In the genomic region with DNA sequence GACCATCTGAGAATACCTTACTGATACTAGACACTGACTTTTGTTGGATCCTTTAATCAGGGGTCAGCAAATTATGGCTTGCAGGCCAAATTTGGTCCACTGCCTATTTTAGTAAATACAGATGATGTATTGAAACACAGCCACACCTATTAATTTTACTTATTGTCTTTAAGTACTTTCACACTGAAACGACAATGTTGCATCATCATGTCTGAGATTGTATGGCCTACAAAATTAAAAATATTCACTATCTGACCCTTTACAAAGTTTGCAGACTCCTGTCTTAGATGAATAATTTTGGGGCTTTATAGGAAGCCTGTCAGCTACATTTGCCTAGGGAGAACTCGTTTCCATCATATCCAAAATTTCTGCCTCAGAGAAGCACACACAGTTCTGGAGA, we compare ENCODE assay signal across 7 cellular contexts.
"Had no signal": no experiment of that assay in that cellular context is flagged by ENCODE, and none has a peak within 500 bp of the region (broad histone marks: within the 10 kb centered on the region; RNA-seq: fewer than 3 reads in every experiment).

No MANE protein-coding gene starts in this region.

- H3K36me3 ChIP-seq: HAP-1 had no signal

- H2AFZ ChIP-seq: GM23248 had no signal

- H3K4me2 ChIP-seq: KMS-11 had no signal

- H3K4me3 ChIP-seq: GM23248, HAP-1 had no signal

- DNase-seq: GM23248, GOT3, H7, KBM-7 had no signal

- FAIRE-seq: HTR-8/SVneo had no signal

- H3K4me1 ChIP-seq: HAP-1 had no signal

- H3K9ac ChIP-seq: GM23248, KMS-11 had no signal

- H3K9me3 ChIP-seq: HAP-1 had no signal

- H3K27ac ChIP-seq: GM23248, KMS-11 had no signal
